8 cellular contexts compared by ENCODE assay signal in genomic region chr19:18521692-18522123, GRCh38. TPM values are rescaled to one million over a fixed set of nuclear protein-coding genes. Genes with fewer than 3 reads are reported as not detected.
DNase-seq lines count a peak whose midpoint lies in the region; ATAC-seq and TF ChIP-seq lines count a peak whose summit lies in the region.

ELL (minus strand) TSS chr19:18522070; CDS start chr19:18522055, 15 bp downstream.

- no peak for DNase-seq in GM12865 (ENCODE audit: low read depth)
- DNase-seq in activated naive CD8-positive, alpha-beta T cell treated with anti-CD3 and anti-CD28 coated beads, Interleukin-2, amount 10 ng/mL, durations not matched to agents 7 days and 5 days, result no peak
- no peak for DNase-seq in stimulated activated naive CD8-positive, alpha-beta T cell treated with anti-CD3 and anti-CD28 coated beads, Interleukin-15, Interleukin-2, amounts not matched to agents 100 U/mL and 50 U/mL, for 24 hours
- no peak for DNase-seq in OCI-M1 (lab: John Stamatoyannopoulos, UW)
- DNase-seq in stimulated activated CD4-positive, alpha-beta T cell treated with anti-CD3 and anti-CD28 coated beads, Interleukin-2, amount 100 ng/mL, for 24 hours, result no peak
- DNase-seq in RPMI8226, result no peak

- H3K4me3 Mint-ChIP-seq in activated naive CD8-positive, alpha-beta T cell treated with anti-CD3 and anti-CD28 coated beads, Interleukin-2, amount 10 ng/mL, durations not matched to agents 7 days and 5 days, result peak within 1 kb of the TSS; percentile 98

- no peaks in the 10 kb centered on the region for H3K27me3 Mint-ChIP-seq in activated naive CD8-positive, alpha-beta T cell treated with anti-CD3 and anti-CD28 coated beads, Interleukin-2, amount 10 ng/mL, durations not matched to agents 7 days and 5 days

- peak within 1 kb of the TSS; percentile 95 for H3K27ac Mint-ChIP-seq in activated naive CD8-positive, alpha-beta T cell treated with anti-CD3 and anti-CD28 coated beads, Interleukin-2, amount 10 ng/mL, durations not matched to agents 7 days and 5 days

- peak within 1 kb of the TSS; percentile 80 for H3K4me3 ChIP-seq in GM12865 (ENCODE audit: low read depth, low read length)
- H3K4me3 ChIP-seq in iPS-18c (ENCODE audit: insufficient read depth, low read depth, low read length), result peak within 1 kb of the TSS; percentile 95

- H3K9me3 ChIP-seq in iPS-18c (ENCODE audit: control insufficient read depth, insufficient read depth, low read length), result no peaks in the 10 kb centered on the region

- ATAC-seq in HG02970 (IDR thresholded peaks at IDR 0.05; ENCODE audit: low FRiP score, unreplicated experiment), result peak; percentile 6
- peak; percentile 8 for ATAC-seq in activated naive CD8-positive, alpha-beta T cell treated with anti-CD3 and anti-CD28 coated beads, Interleukin-2, amount 10 ng/mL, durations not matched to agents 7 days and 5 days (ENCODE audit: low read depth)
- ATAC-seq in stimulated activated naive CD8-positive, alpha-beta T cell treated with anti-CD3 and anti-CD28 coated beads, Interleukin-15, Interleukin-2, amounts not matched to agents 100 U/mL and 50 U/mL, for 24 hours, result peak; percentile 2

- peaks cover 5% of the 10 kb centered on the region for H3K4me1 Mint-ChIP-seq in activated naive CD8-positive, alpha-beta T cell treated with anti-CD3 and anti-CD28 coated beads, Interleukin-2, amount 10 ng/mL, durations not matched to agents 7 days and 5 days

- no peaks in the 10 kb centered on the region for H3K36me3 Mint-ChIP-seq in activated naive CD8-positive, alpha-beta T cell treated with anti-CD3 and anti-CD28 coated beads, Interleukin-2, amount 10 ng/mL, durations not matched to agents 7 days and 5 days

- TF ChIP-seq CTCF in GM12865 (IDR thresholded peaks at IDR 0.05; ENCODE audit: insufficient read depth, low read depth, low read length, missing control alignments), result no peak

- no peaks in the 10 kb centered on the region for H3K9me3 Mint-ChIP-seq in activated naive CD8-positive, alpha-beta T cell treated with anti-CD3 and anti-CD28 coated beads, Interleukin-2, amount 10 ng/mL, durations not matched to agents 7 days and 5 days

- POLR2A ChIA-PET in activated naive CD8-positive, alpha-beta T cell treated with anti-CD3 and anti-CD28 coated beads, Interleukin-2, amount 10 ng/mL, durations not matched to agents 7 days and 5 days (lab: Charles Lee), result interaction anchor here (0.6 to 5.3 kb wide), 14 partner anchors 10 to 682 kb away, joined by 3 to 40 read pairs (median 8); partner anchors contain the start of genes FKBP8, KXD1, REX1BD and UBA52

RNA-seq across cellular contexts. Expression of gene ELL, which starts in this region (rescaled TPM):
- total RNA-seq in activated naive CD8-positive, alpha-beta T cell treated with anti-CD3 and anti-CD28 coated beads, Interleukin-2, amount 10 ng/mL, durations not matched to agents 7 days and 5 days, result 10 to 100 TPM; 28.5 to 31.2 TPM
